In genomic region chr5:133347039-133347438, GRCh38 we compare ENCODE assay signal across 13 cellular contexts.
DNase-seq lines count a peak whose midpoint lies in the region; ATAC-seq and TF ChIP-seq lines count a peak whose summit lies in the region.
"Had no signal": no experiment of that assay in that cellular context is flagged by ENCODE, and none has a peak within 500 bp of the region (broad histone marks: within the 10 kb centered on the region; RNA-seq: fewer than 3 reads in every experiment).

No MANE protein-coding gene starts in this region.

- H3K27ac ChIP-seq in C4-2B: no peak overlapping the region
- H3K27ac ChIP-seq: PC-9 had no signal

- H3K4me1 Mint-ChIP-seq in nephron progenitor cell: peaks cover 5% of the 10 kb centered on the region
- H3K4me1 Mint-ChIP-seq: CD4-positive, CD25-positive, alpha-beta regulatory T cell; central memory CD8-positive, alpha-beta T cell; immature natural killer cell had no signal

- peak; percentile 52 for TF ChIP-seq CTCF in C4-2B (conservative IDR thresholded peaks at IDR 0.05)
- peak; percentile 61 for TF ChIP-seq CTCF in GM12872 (IDR thresholded peaks at IDR 0.05; ENCODE audit: insufficient read depth, low read depth, low read length)
- TF ChIP-seq CTCF in epithelial cell of proximal tubule (conservative IDR thresholded peaks at IDR 0.05; ENCODE audit: low read depth, low read length): peak; percentile 8
- TF ChIP-seq CTCF in lower leg skin (IDR thresholded peaks at IDR 0.05): no peak
- no peak for TF ChIP-seq CTCF in nephron progenitor cell (IDR thresholded peaks at IDR 0.05)

- no peak overlapping the region for H3K4me3 ChIP-seq in epithelial cell of proximal tubule (ENCODE audit: low read depth, low read length)
- H3K4me3 ChIP-seq in lower leg skin (ENCODE audit: low read depth, poor library complexity, severe bottlenecking): no peak overlapping the region
- H3K4me3 ChIP-seq: PC-9 had no signal

- H3K36me3 Mint-ChIP-seq in nephron progenitor cell (ENCODE audit: low read depth): no peaks in the 10 kb centered on the region
- H3K36me3 Mint-ChIP-seq: CD4-positive, CD25-positive, alpha-beta regulatory T cell had no signal

- no peak for TF ChIP-seq POLR2A in lower leg skin (IDR thresholded peaks at IDR 0.05)

- intact Hi-C loops in lower leg skin (cut with DNase I; ENCODE audit: low total_unique reads): no loop called here

- ATAC-seq in HG03460 (IDR thresholded peaks at IDR 0.05; ENCODE audit: unreplicated experiment): no peak

- peak; percentile 36 for DNase-seq in LoVo (ENCODE audit: low spot score)
- DNase-seq in epithelial cell of proximal tubule (ENCODE audit: low read depth): no peak
- no peak for DNase-seq in NCI-H2081 (lab: John Stamatoyannopoulos, UW)
- no peak for DNase-seq in lower leg skin (ENCODE audit: low spot score in 2 of 2)
- DNase-seq in nephron progenitor cell: no peak
- DNase-seq: CD4-positive, CD25-positive, alpha-beta regulatory T cell; immature natural killer cell; NCI-H1105 treated with DMSO at 0.1 percent for 48 hours; PC-9 had no signal

- H3K27ac Mint-ChIP-seq in nephron progenitor cell: no peak overlapping the region
- H3K27ac Mint-ChIP-seq: CD4-positive, CD25-positive, alpha-beta regulatory T cell; immature natural killer cell had no signal

- H3K27me3 Mint-ChIP-seq in nephron progenitor cell (ENCODE audit: low read depth, poor library complexity): peaks cover 18% of the 10 kb centered on the region

- 63 to 64% methylated on average over 6 of the region's 6 CpGs for WGBS in lower leg skin, 2 donors

- peaks cover 4% of the 10 kb centered on the region for H3K9me3 Mint-ChIP-seq in nephron progenitor cell
- H3K9me3 Mint-ChIP-seq: CD4-positive, CD25-positive, alpha-beta regulatory T cell; central memory CD8-positive, alpha-beta T cell; immature natural killer cell had no signal

- H3K4me3 Mint-ChIP-seq in nephron progenitor cell: no peak overlapping the region
- H3K4me3 Mint-ChIP-seq: central memory CD8-positive, alpha-beta T cell; immature natural killer cell had no signal

Comparison
In these comparisons a context has a peak if more than half of its experiments do, and no peak if none do; other contexts are left out.
1. CTCF ChIP-seq: peak in C4-2B (single experiment), GM12872 (single experiment) and epithelial cell of proximal tubule (single experiment); none in lower leg skin (0 of 3) and nephron progenitor cell (single experiment).